ENCODE assay signal across 16 cellular contexts in genomic region chr12:107442593-107442992, GRCh38.
A peak's percentile ranks its signal among the peaks of the same experiment; 100 is the strongest.
DNase-seq lines count a peak whose midpoint lies in the region; ATAC-seq and TF ChIP-seq lines count a peak whose summit lies in the region.
"Had no signal": no experiment of that assay in that cellular context is flagged by ENCODE, and none has a peak within 500 bp of the region (broad histone marks: within the 10 kb centered on the region; RNA-seq: fewer than 3 reads in every experiment).

No MANE protein-coding gene starts in this region.

- H2BK12ac ChIP-seq in neuronal stem cell (ENCODE audit: low read length) = no peak overlapping the region

- no peak overlapping the region for H3K14ac ChIP-seq in neuronal stem cell (ENCODE audit: low read length)

- ATAC-seq in GM18502 (IDR thresholded peaks at IDR 0.05; ENCODE audit: poor library complexity, unreplicated experiment) (no peak), GM19397 (IDR thresholded peaks at IDR 0.05; ENCODE audit: unreplicated experiment) (no peak)
- ATAC-seq: K562 had no signal

- H2BK5ac ChIP-seq in neuronal stem cell (ENCODE audit: low read length) = no peak overlapping the region

- intact Hi-C loops in sigmoid colon (cut with DNase I) = no loop called here

- TF ChIP-seq EP300 in sigmoid colon (IDR thresholded peaks at IDR 0.05) = no peak

- WGBS in neuronal stem cell (ENCODE audit: extremely low coverage in 2 of 2, insufficient read length in 2 of 2, insufficient replicate concordance in 1 of 2), 2 donors = no CpG with 5 or more reads among the region's 3 CpGs
- WGBS in sigmoid colon, 2 donors = 85 to 87% methylated on average over 3 of the region's 3 CpGs

- no peak overlapping the region for H2AK5ac ChIP-seq in neuronal stem cell (ENCODE audit: low read depth, low read length)

- no peak for TF ChIP-seq POLR2A in sigmoid colon (IDR thresholded peaks at IDR 0.05)

- H3K4me3 ChIP-seq in choroid plexus epithelial cell (ENCODE audit: low read depth, low read length) = no peak overlapping the region
- no peak overlapping the region for H3K4me3 ChIP-seq in neuronal stem cell (ENCODE audit: low read length in 2 of 2)
- no peak overlapping the region for H3K4me3 ChIP-seq in sigmoid colon
- H3K4me3 ChIP-seq: K562 had no signal

- H3K4ac ChIP-seq in neuronal stem cell (ENCODE audit: low read length) = no peak overlapping the region

- H2AFZ ChIP-seq in neuronal stem cell (ENCODE audit: low read length) = peak overlapping the region; percentile 32

- H3K9me3 ChIP-seq in KOPT-K1 (ENCODE audit: insufficient read depth, low read length, poor library complexity, severe bottlenecking) (no peaks in the 10 kb centered on the region), neuronal stem cell (replicated peaks in 1 of 2; ENCODE audit: control insufficient read depth in 2 of 2, insufficient read depth in 1 of 2, low read depth in 1 of 2, low read length in 2 of 2) (no peaks in the 10 kb centered on the region), sigmoid colon (no peaks in the 10 kb centered on the region)
- H3K9me3 ChIP-seq: BE2C had no signal

- H3K27ac ChIP-seq in KOPT-K1 (ENCODE audit: low read depth, low read length, poor library complexity, severe bottlenecking) (peak overlapping the region; percentile 44), neuronal stem cell (replicated peaks; ENCODE audit: low read length) (no peak overlapping the region), sigmoid colon (peak overlapping the region in 2 of 4 donors; percentile 15 to 17)

- H3K23ac ChIP-seq in neuronal stem cell (ENCODE audit: low read depth, low read length, poor library complexity) = no peak overlapping the region

- no peak overlapping the region for H4K91ac ChIP-seq in neuronal stem cell (ENCODE audit: low read depth, low read length, poor library complexity)

- TF ChIP-seq CTCF in choroid plexus epithelial cell (conservative IDR thresholded peaks at IDR 0.05; ENCODE audit: low read depth, low read length) = no peak
- no peak for TF ChIP-seq CTCF in sigmoid colon (IDR thresholded peaks at IDR 0.05)

- no peaks in the 10 kb centered on the region for H3K36me3 ChIP-seq in KOPT-K1 (ENCODE audit: insufficient read depth, low read length)
- H3K36me3 ChIP-seq in neuronal stem cell (replicated peaks in 1 of 2; ENCODE audit: control insufficient read depth in 2 of 2, insufficient read depth in 2 of 2, low read length in 2 of 2) = no peaks in the 10 kb centered on the region
- no peaks in the 10 kb centered on the region for H3K36me3 ChIP-seq in sigmoid colon
- H3K36me3 ChIP-seq: BE2C had no signal

- no peak overlapping the region for H3K18ac ChIP-seq in neuronal stem cell (ENCODE audit: low read length)

- DNase-seq in AG08395 (ENCODE audit: low spot score) = peak; percentile 14
- DNase-seq in choroid plexus epithelial cell (ENCODE audit: low read depth) = peak; percentile 18
- no peak for DNase-seq in neuronal stem cell (ENCODE audit: low spot score)
- no peak for DNase-seq in NCI-H2171 (lab: John Stamatoyannopoulos, UW)
- DNase-seq in sigmoid colon = no peak
- DNase-seq: BE2C; hypothalamus; left cardiac atrium; naive B cell; NCI-H1105 treated with DMSO at 0.1 percent for 48 hours; SHP77; stimulated activated CD4-positive, alpha-beta T cell treated with anti-CD3 and anti-CD28 coated beads, Interleukin-4, amount 100 ng/mL, for 1 hour had no signal

- no peaks in the 10 kb centered on the region for H3K4me1 ChIP-seq in neuronal stem cell (ENCODE audit: control insufficient read depth in 2 of 2, insufficient read depth in 1 of 2, low read depth in 1 of 2, low read length in 2 of 2)
- H3K4me1 ChIP-seq in sigmoid colon = peaks cover 0 to 8% (median 2%) of the 10 kb centered on the region in 4 donors
- H3K4me1 ChIP-seq: BE2C had no signal

- H4K8ac ChIP-seq in neuronal stem cell (ENCODE audit: low read depth, low read length) = no peak overlapping the region

- no peaks in the 10 kb centered on the region for H3K79me1 ChIP-seq in neuronal stem cell (ENCODE audit: low read depth, low read length)

- no peak overlapping the region for H2BK120ac ChIP-seq in neuronal stem cell (ENCODE audit: low read depth, low read length)

- H3K27me3 ChIP-seq in neuronal stem cell (ENCODE audit: control insufficient read depth in 3 of 3, insufficient read depth in 3 of 3, low read depth in 1 of 3, low read length in 3 of 3) (no peaks in the 10 kb centered on the region), sigmoid colon (no peaks in the 10 kb centered on the region)
- H3K27me3 ChIP-seq: BE2C had no signal

- H3K9ac ChIP-seq in neuronal stem cell (ENCODE audit: low read depth, low read length, poor library complexity) = no peak overlapping the region

- no peak overlapping the region for H2BK15ac ChIP-seq in neuronal stem cell (ENCODE audit: low read length)

- H3K4me2 ChIP-seq in neuronal stem cell (ENCODE audit: insufficient read depth, low read length, poor library complexity, severe bottlenecking) = no peak overlapping the region

Comparison
In these comparisons a context has a peak if more than half of its experiments do, and no peak if none do; other contexts are left out.
1. DNase-seq: peak in AG08395 (single experiment) and choroid plexus epithelial cell (single experiment); none in neuronal stem cell (single experiment), NCI-H2171 (single experiment) and sigmoid colon (single experiment).